24 cellular contexts compared by ENCODE assay signal in the genomic region with DNA sequence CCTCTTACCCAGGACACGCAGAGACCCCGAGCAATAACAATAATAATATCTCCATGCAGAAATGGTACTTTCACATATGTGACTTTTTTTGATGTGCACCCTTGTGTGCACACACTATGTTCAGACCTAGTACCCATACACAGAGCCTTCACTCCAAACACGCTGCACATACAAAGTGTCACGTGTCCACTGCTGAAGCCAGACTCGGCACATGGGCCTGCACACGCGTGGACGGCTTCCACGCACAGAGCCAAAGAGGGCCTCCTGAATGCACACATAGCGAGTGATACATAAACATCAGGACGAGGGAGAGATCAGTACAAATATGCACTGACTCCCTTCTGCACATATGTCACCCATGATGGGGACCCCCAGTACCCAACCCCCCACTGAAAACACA.
"Had no signal": no experiment of that assay in that cellular context is flagged by ENCODE, and none has a peak within 500 bp of the region (broad histone marks: within the 10 kb centered on the region; RNA-seq: fewer than 3 reads in every experiment).

No MANE protein-coding gene starts in this region.

- H3K36me3 ChIP-seq: adrenal gland, breast epithelium had no signal

- H3K4me2 ChIP-seq: KMS-11 had no signal

- H3K4me3 Mint-ChIP-seq: activated B cell treated with CpG ODN at 0.5 μM for 24 hours; activated CD8-positive, alpha-beta T cell treated with anti-CD3 and anti-CD28 coated beads for 36 hours; activated naive CD4-positive, alpha-beta T cell treated with anti-CD3 and anti-CD28 coated beads, Interleukin-2, amount 50 U/mL, for 24 hours; activated T-cell treated with anti-CD3 and anti-CD28 coated beads, Interleukin-2, amount 50 U/mL, for 72 hours; T-helper 17 cell had no signal

- H3K27ac ChIP-seq: adrenal gland, breast epithelium, KMS-11 had no signal

- ATAC-seq: activated CD8-positive, alpha-beta T cell treated with anti-CD3 and anti-CD28 coated beads for 36 hours; activated T-cell treated with anti-CD3 and anti-CD28 coated beads, Interleukin-2, amount 50 U/mL, for 72 hours; T-helper 17 cell had no signal

- H3K9me3 ChIP-seq: adrenal gland, breast epithelium had no signal

- DNase-seq: activated B cell treated with CpG ODN at 0.5 μM for 24 hours; activated CD4-positive, alpha-beta T cell treated with anti-CD3 and anti-CD28 coated beads, Interleukin-2, amount 50 U/mL, for 1 hour; activated CD8-positive, alpha-beta memory T cell treated with anti-CD3 and anti-CD28 coated beads, Interleukin-2, amount 50 U/mL, for 4 hours; activated CD8-positive, alpha-beta T cell treated with anti-CD3 and anti-CD28 coated beads for 36 hours; activated effector memory CD4-positive, alpha-beta T cell treated with Interleukin-2 at 50 U/mL for 16 hours; activated naive CD4-positive, alpha-beta T cell; activated T-cell treated with anti-CD3 and anti-CD28 coated beads, Interleukin-2, amount 50 U/mL, for 72 hours; adrenal gland; anterior cingulate cortex; central memory CD4-positive, alpha-beta T cell; MV-4-11; NCI-H1092 treated with DMSO at 0.1 percent for 48 hours; NCI-H1417 treated with DMSO at 0.1 percent for 48 hours; NCI-H1694 treated with DMSO at 0.1 percent for 48 hours; NCI-H2029 treated with DMSO at 0.1 percent for 48 hours; NCI-H345; NCI-H510A; NCI-H526 treated with DMSO at 0.1 percent for 48 hours; SIG-M5; T-helper 17 cell; T-helper 9 cell had no signal

- H3K36me3 Mint-ChIP-seq: activated naive CD4-positive, alpha-beta T cell treated with anti-CD3 and anti-CD28 coated beads, Interleukin-2, amount 50 U/mL, for 24 hours had no signal

- H3K4me3 ChIP-seq: adrenal gland, breast epithelium had no signal

- H3K9me3 Mint-ChIP-seq: activated B cell treated with CpG ODN at 0.5 μM for 24 hours; activated CD8-positive, alpha-beta T cell treated with anti-CD3 and anti-CD28 coated beads for 36 hours; activated naive CD4-positive, alpha-beta T cell treated with anti-CD3 and anti-CD28 coated beads, Interleukin-2, amount 50 U/mL, for 24 hours; activated T-cell treated with anti-CD3 and anti-CD28 coated beads, Interleukin-2, amount 50 U/mL, for 72 hours had no signal

- H3K27ac Mint-ChIP-seq: activated B cell treated with CpG ODN at 0.5 μM for 24 hours; activated CD8-positive, alpha-beta T cell treated with anti-CD3 and anti-CD28 coated beads for 36 hours; activated naive CD4-positive, alpha-beta T cell treated with anti-CD3 and anti-CD28 coated beads, Interleukin-2, amount 50 U/mL, for 24 hours; activated T-cell treated with anti-CD3 and anti-CD28 coated beads, Interleukin-2, amount 50 U/mL, for 72 hours; T-helper 17 cell had no signal

- H3K9ac ChIP-seq: KMS-11 had no signal
